8 cellular contexts compared by ENCODE assay signal in genomic region chr6:46090115-46091079, GRCh38. TPM values are rescaled to one million over a fixed set of nuclear protein-coding genes. Genes with fewer than 3 reads are reported as not detected.
DNase-seq lines count a peak whose midpoint lies in the region; ATAC-seq and TF ChIP-seq lines count a peak whose summit lies in the region.

No MANE protein-coding gene starts in this region.

- no peak overlapping the region for H2BK5ac ChIP-seq in neuronal stem cell (ENCODE audit: low read length)

- H3K9me3 ChIP-seq in PC-3 (ENCODE audit: low read length) (no peaks in the 10 kb centered on the region), fibroblast of lung (ENCODE audit: control insufficient read depth, insufficient read depth, low read depth, low read length) (no peaks in the 10 kb centered on the region), neuronal stem cell (replicated peaks in 1 of 2; ENCODE audit: control insufficient read depth in 2 of 2, insufficient read depth in 1 of 2, low read depth in 1 of 2, low read length in 2 of 2) (peaks cover 0 to 3% of the 10 kb centered on the region in 2 donors)

- H3K4me1 ChIP-seq in PC-3 (ENCODE audit: insufficient read depth, low read length) = no peaks in the 10 kb centered on the region
- no peaks in the 10 kb centered on the region for H3K4me1 ChIP-seq in fibroblast of lung (ENCODE audit: control insufficient read depth, extremely low read depth, insufficient read depth, low read length)
- no peaks in the 10 kb centered on the region for H3K4me1 ChIP-seq in neuronal stem cell (ENCODE audit: control insufficient read depth in 2 of 2, insufficient read depth in 1 of 2, low read depth in 1 of 2, low read length in 2 of 2)

- CTCF ChIA-PET in PC-3 (lab: Charles Lee) = interaction anchor here (0.6 to 1.3 kb wide), 13 partner anchors 12 to 1511 kb away, joined by 3 to 28 read pairs (median 4); no protein-coding TSS in a partner anchor

- no peak overlapping the region for H2BK15ac ChIP-seq in neuronal stem cell (ENCODE audit: low read length)

- peaks cover 38% of the 10 kb centered on the region for H3K27me3 Mint-ChIP-seq in activated T-cell treated with anti-CD3 and anti-CD28 coated beads, Interleukin-2, amount 50 U/mL, for 72 hours (ENCODE audit: low read depth)

- H3K4me2 ChIP-seq in PC-3 (ENCODE audit: low read length) (no peak overlapping the region), fibroblast of lung (ENCODE audit: extremely low read depth, insufficient read depth, low read length) (no peak overlapping the region), neuronal stem cell (ENCODE audit: insufficient read depth, low read length, poor library complexity, severe bottlenecking) (no peak overlapping the region)

- intact Hi-C loops in PC-3 (cut with micrococcal nuclease) = loop anchor here (1.0 kb wide), 4 partner anchors 117 to 320 kb away; no protein-coding TSS in a partner anchor

- H3F3A ChIP-seq in PC-3 (ENCODE audit: low read length, unreplicated experiment) = no peaks in the 10 kb centered on the region

- no peak overlapping the region for H2BK120ac ChIP-seq in neuronal stem cell (ENCODE audit: low read depth, low read length)

- H4K20me1 ChIP-seq in PC-3 (ENCODE audit: low read length) = no peaks in the 10 kb centered on the region
- no peaks in the 10 kb centered on the region for H4K20me1 ChIP-seq in fibroblast of lung (ENCODE audit: control insufficient read depth, extremely low read depth, insufficient read depth, low read length)

- no TSS peak for BruUV-seq in PC-3 (replicated peaks; lab: Mats Ljungman, UMichigan)

- WGBS in neuronal stem cell (ENCODE audit: extremely low coverage in 2 of 2, insufficient read length in 2 of 2, insufficient replicate concordance in 1 of 2), 2 donors = no CpG with 5 or more reads among the region's 10 CpGs

- TF ChIP-seq CTCF in GM10266 (IDR thresholded peaks at IDR 0.05; ENCODE audit: control insufficient read depth, insufficient read depth, low read depth, missing control alignments) (peak; percentile 71), PC-3 (conservative IDR thresholded peaks at IDR 0.05; ENCODE audit: low read depth, low read length) (peak; percentile 89), fibroblast of lung (conservative IDR thresholded peaks at IDR 0.05 in 1 of 2, IDR thresholded peaks at IDR 0.05 in 1 of 2; ENCODE audit: low read depth in 1 of 2, low read length in 2 of 2) (peak; percentile 79 to 80), omental fat pad (IDR thresholded peaks at IDR 0.05) (no peak)

- H3K9me3 Mint-ChIP-seq in activated T-cell treated with anti-CD3 and anti-CD28 coated beads, Interleukin-2, amount 50 U/mL, for 72 hours = peaks cover 5 to 6% of the 10 kb centered on the region in 2 donors

- no peak overlapping the region for H3K27ac ChIP-seq in PC-3 (ENCODE audit: low read length)
- H3K27ac ChIP-seq in fibroblast of lung (ENCODE audit: insufficient read depth, low read length) = no peak overlapping the region
- no peak overlapping the region for H3K27ac ChIP-seq in neuronal stem cell (replicated peaks; ENCODE audit: low read length)
- H3K27ac ChIP-seq in substantia nigra (ENCODE audit: low read depth, low read length, poor library complexity, severe bottlenecking) = no peak overlapping the region

- H3K79me2 ChIP-seq in PC-3 (ENCODE audit: low read length) (no peaks in the 10 kb centered on the region), fibroblast of lung (ENCODE audit: control insufficient read depth, insufficient read depth, low read length) (no peaks in the 10 kb centered on the region)

- no peak overlapping the region for H3K14ac ChIP-seq in neuronal stem cell (ENCODE audit: low read length)

- peaks cover 2 to 3% of the 10 kb centered on the region in 2 donors for H3K36me3 Mint-ChIP-seq in activated T-cell treated with anti-CD3 and anti-CD28 coated beads, Interleukin-2, amount 50 U/mL, for 72 hours (ENCODE audit: insufficient read depth in 2 of 2)

- peak; percentile 63 for ATAC-seq in PC-3
- peak; percentile 49 to 59 for ATAC-seq in activated T-cell treated with anti-CD3 and anti-CD28 coated beads, Interleukin-2, amount 50 U/mL, for 72 hours (replicated peaks in 1 of 2)
- no peak for ATAC-seq in omental fat pad (ENCODE audit: low FRiP score)

- no peak overlapping the region for H3K23ac ChIP-seq in neuronal stem cell (ENCODE audit: low read depth, low read length, poor library complexity)

- H3K18ac ChIP-seq in neuronal stem cell (ENCODE audit: low read length) = no peak overlapping the region

- H2AK5ac ChIP-seq in neuronal stem cell (ENCODE audit: low read depth, low read length) = no peak overlapping the region

- POLR2A ChIA-PET in PC-3 (lab: Charles Lee; ENCODE audit: unreplicated experiment) = interaction anchor here (0.6 kb wide), 2 partner anchors 40 to 318 kb away, joined by 3 to 6 read pairs; no protein-coding TSS in a partner anchor

- no peaks in the 10 kb centered on the region for H3K79me1 ChIP-seq in neuronal stem cell (ENCODE audit: low read depth, low read length)

- no peak overlapping the region for H2AFZ ChIP-seq in PC-3 (ENCODE audit: low read length)
- H2AFZ ChIP-seq in fibroblast of lung (ENCODE audit: low read length) = no peak overlapping the region
- no peak overlapping the region for H2AFZ ChIP-seq in neuronal stem cell (ENCODE audit: low read length)

- no peak overlapping the region for H3K27ac Mint-ChIP-seq in activated T-cell treated with anti-CD3 and anti-CD28 coated beads, Interleukin-2, amount 50 U/mL, for 72 hours

- peaks cover 7% of the 10 kb centered on the region for H3K4me1 Mint-ChIP-seq in activated T-cell treated with anti-CD3 and anti-CD28 coated beads, Interleukin-2, amount 50 U/mL, for 72 hours (ENCODE audit: low read depth)

- no peaks in the 10 kb centered on the region for H3K9me2 ChIP-seq in PC-3 (replicated peaks; ENCODE audit: low read length)

- H3K4me3 ChIP-seq in PC-3 (ENCODE audit: low read length) = no peak overlapping the region
- H3K4me3 ChIP-seq in fibroblast of lung (replicated peaks in 1 of 4; ENCODE audit: control extremely low read depth in 1 of 4, insufficient read depth in 1 of 4, low read depth in 3 of 4, low read length in 4 of 4) = no peak overlapping the region
- H3K4me3 ChIP-seq in neuronal stem cell (ENCODE audit: low read length in 2 of 2) = no peak overlapping the region

- H3K9ac ChIP-seq in PC-3 (ENCODE audit: low read length) = no peak overlapping the region
- H3K9ac ChIP-seq in fibroblast of lung (ENCODE audit: insufficient read depth, low read length) = no peak overlapping the region
- no peak overlapping the region for H3K9ac ChIP-seq in neuronal stem cell (ENCODE audit: low read depth, low read length, poor library complexity)

- H4K8ac ChIP-seq in neuronal stem cell (ENCODE audit: low read depth, low read length) = no peak overlapping the region

- peak; percentile 52 for DNase-seq in GM10266 (ENCODE audit: extremely low spot score)
- peak; percentile 23 for DNase-seq in HS-5 (ENCODE audit: low read depth)
- peak; percentile 69 for DNase-seq in PC-3
- peak; percentile 55 to 62 for DNase-seq in activated T-cell treated with anti-CD3 and anti-CD28 coated beads, Interleukin-2, amount 50 U/mL, for 72 hours
- DNase-seq in fibroblast of lung (ENCODE audit: low read depth in 2 of 2) = peak; percentile 40 to 58
- DNase-seq in neuronal stem cell (ENCODE audit: low spot score) = peak; percentile 43
- peak in 34 of 49 donors; percentile 1 to 67 (median 34) for DNase-seq in substantia nigra (lab: John Stamatoyannopoulos, UW)
- DNase-seq in omental fat pad (ENCODE audit: low spot score) = no peak

- no peak overlapping the region for H2BK12ac ChIP-seq in neuronal stem cell (ENCODE audit: low read length)

- no peak overlapping the region for H3K4me3 Mint-ChIP-seq in activated T-cell treated with anti-CD3 and anti-CD28 coated beads, Interleukin-2, amount 50 U/mL, for 72 hours

- H3K27me3 ChIP-seq in PC-3 (ENCODE audit: low read length) (peaks cover 33% of the 10 kb centered on the region; the same call in 1 of the 2 replicates), fibroblast of lung (ENCODE audit: control insufficient read depth, insufficient read depth, low read length) (no peaks in the 10 kb centered on the region), neuronal stem cell (ENCODE audit: control insufficient read depth in 3 of 3, insufficient read depth in 3 of 3, low read depth in 1 of 3, low read length in 3 of 3) (no peaks in the 10 kb centered on the region)

- no peaks in the 10 kb centered on the region for H3K36me3 ChIP-seq in PC-3 (ENCODE audit: low read depth, low read length)
- H3K36me3 ChIP-seq in fibroblast of lung (ENCODE audit: control insufficient read depth, insufficient read depth, low read length) = no peaks in the 10 kb centered on the region
- no peaks in the 10 kb centered on the region for H3K36me3 ChIP-seq in neuronal stem cell (replicated peaks in 1 of 2; ENCODE audit: control insufficient read depth in 2 of 2, insufficient read depth in 2 of 2, low read length in 2 of 2)

- no peak overlapping the region for H3K4ac ChIP-seq in neuronal stem cell (ENCODE audit: low read length)

- H4K91ac ChIP-seq in neuronal stem cell (ENCODE audit: low read depth, low read length, poor library complexity) = no peak overlapping the region

RNA-seq across cellular contexts. Expression of gene ENPP4, which starts 39.4 kb away (rescaled TPM):
- total RNA-seq in PC-3 (2014; rRNA removed) = 2.8 and 5.1 TPM in 2 replicates
- 1 to 10 TPM; 5.8 to 6.9 TPM for total RNA-seq in activated T-cell treated with anti-CD3 and anti-CD28 coated beads, Interleukin-2, amount 50 U/mL, for 72 hours
- 3.6 and 4.0 TPM in 2 replicates for total RNA-seq in fibroblast of lung
- 1.8 and 2.7 TPM in 2 replicates for polyA plus RNA-seq in fibroblast of lung
- polyA plus RNA-seq in fibroblast of lung (2012) = 1.0 and 1.4 TPM in 2 replicates
- 1.0 TPM in 1 of 2 replicates, not detected in the other for polyA minus RNA-seq in fibroblast of lung (ENCODE audit: low replicate concordance)
- 5.6 TPM for polyA plus RNA-seq in neuronal stem cell (2013, experiment 1 of 2)
- 5.5 TPM for polyA plus RNA-seq in neuronal stem cell (2013, experiment 2 of 2)
- total RNA-seq in omental fat pad = 10 to 100 TPM; 16.8 to 27.3 (median 21.8) TPM

Comparison
In these comparisons a context has a peak if more than half of its experiments do, and no peak if none do; other contexts are left out.
1. CTCF ChIP-seq: peak in GM10266 (single experiment), PC-3 (single experiment) and fibroblast of lung (2 of 2); none in omental fat pad (0 of 3).